Comparison of ENCODE assay signal across 9 cellular contexts in the genomic region with DNA sequence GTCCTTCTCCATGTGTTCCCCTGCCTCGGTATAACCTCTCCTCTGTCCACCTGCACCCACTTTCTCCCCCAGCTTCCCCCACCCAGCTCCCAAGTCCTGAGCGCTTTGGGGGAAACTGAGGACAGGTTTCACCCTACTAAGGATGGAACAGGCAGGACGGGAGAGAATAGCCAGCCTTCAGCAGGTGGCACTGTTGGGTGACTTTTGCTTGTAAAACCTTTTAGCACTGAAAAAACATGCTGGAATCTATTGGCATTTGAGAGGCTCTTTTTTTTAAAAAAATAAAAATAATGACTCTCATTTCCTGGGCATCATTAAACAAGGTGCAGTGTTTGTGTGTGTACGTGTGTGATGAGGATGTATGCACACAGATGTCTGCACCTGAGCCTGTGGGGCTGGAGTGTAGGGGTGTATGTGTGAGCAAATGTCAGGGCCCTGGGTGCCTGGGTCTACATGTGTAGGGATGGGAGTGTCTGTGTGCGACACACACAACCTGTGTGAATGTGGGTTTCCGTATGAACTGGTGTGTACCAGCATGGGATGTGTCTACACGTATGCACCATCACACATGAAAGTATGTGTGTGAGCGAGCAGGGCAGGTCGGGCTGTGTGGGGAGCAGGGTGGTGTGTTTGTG.
DNase-seq lines count a peak whose midpoint lies in the region; ATAC-seq and TF ChIP-seq lines count a peak whose summit lies in the region.
"Had no signal": no experiment of that assay in that cellular context is flagged by ENCODE, and none has a peak within 500 bp of the region (broad histone marks: within the 10 kb centered on the region; RNA-seq: fewer than 3 reads in every experiment).

No MANE protein-coding gene starts in this region.

- H3K27me3 Mint-ChIP-seq in immature natural killer cell (ENCODE audit: low read depth in 3 of 3), result peaks cover 0 to 12% (median 4%) of the 10 kb centered on the region in 3 donors

- ATAC-seq in GM19351 (IDR thresholded peaks at IDR 0.05; ENCODE audit: unreplicated experiment), result no peak

- no peak overlapping the region for H3K4me3 ChIP-seq in fibroblast of villous mesenchyme (ENCODE audit: low read depth, low read length)

- no peak overlapping the region for H3K27ac Mint-ChIP-seq in immature natural killer cell
- H3K27ac Mint-ChIP-seq: memory B cell had no signal

- H3K4me1 Mint-ChIP-seq in immature natural killer cell, result no peaks in the 10 kb centered on the region

- TF ChIP-seq CTCF in fibroblast of villous mesenchyme (IDR thresholded peaks at IDR 0.05; ENCODE audit: insufficient read depth, low read depth, low read length), result peak; percentile 57
- TF ChIP-seq CTCF in GM20000 (IDR thresholded peaks at IDR 0.05; ENCODE audit: extremely low read depth, missing control alignments), result no peak

- DNase-seq in COLO829 (ENCODE audit: low spot score), result peak; percentile 24
- peak; percentile 42 for DNase-seq in HK-2 (ENCODE audit: unreplicated experiment)
- DNase-seq in SW480 (ENCODE audit: low spot score), result peak; percentile 9
- DNase-seq in fibroblast of villous mesenchyme (ENCODE audit: low read depth), result peak; percentile 40
- peak; percentile 75 for DNase-seq in pons (ENCODE audit: low spot score)
- DNase-seq in GM20000 (ENCODE audit: low spot score), result no peak
- DNase-seq in immature natural killer cell, result no peak

- no peak overlapping the region for H3K4me3 Mint-ChIP-seq in immature natural killer cell
- H3K4me3 Mint-ChIP-seq: memory B cell had no signal

- no peaks in the 10 kb centered on the region for H3K9me3 Mint-ChIP-seq in immature natural killer cell
- H3K9me3 Mint-ChIP-seq: memory B cell had no signal

- H3K36me3 Mint-ChIP-seq in immature natural killer cell, result no peaks in the 10 kb centered on the region
- H3K36me3 Mint-ChIP-seq: memory B cell had no signal

Comparison
In these comparisons a context has a peak if more than half of its experiments do, and no peak if none do; other contexts are left out.
1. DNase-seq: peak in COLO829 (single experiment), HK-2 (single experiment), SW480 (single experiment), fibroblast of villous mesenchyme (single experiment) and pons (single experiment); none in GM20000 (single experiment) and immature natural killer cell (0 of 3).